ENCODE assay signal across 8 cellular contexts in the genomic region with DNA sequence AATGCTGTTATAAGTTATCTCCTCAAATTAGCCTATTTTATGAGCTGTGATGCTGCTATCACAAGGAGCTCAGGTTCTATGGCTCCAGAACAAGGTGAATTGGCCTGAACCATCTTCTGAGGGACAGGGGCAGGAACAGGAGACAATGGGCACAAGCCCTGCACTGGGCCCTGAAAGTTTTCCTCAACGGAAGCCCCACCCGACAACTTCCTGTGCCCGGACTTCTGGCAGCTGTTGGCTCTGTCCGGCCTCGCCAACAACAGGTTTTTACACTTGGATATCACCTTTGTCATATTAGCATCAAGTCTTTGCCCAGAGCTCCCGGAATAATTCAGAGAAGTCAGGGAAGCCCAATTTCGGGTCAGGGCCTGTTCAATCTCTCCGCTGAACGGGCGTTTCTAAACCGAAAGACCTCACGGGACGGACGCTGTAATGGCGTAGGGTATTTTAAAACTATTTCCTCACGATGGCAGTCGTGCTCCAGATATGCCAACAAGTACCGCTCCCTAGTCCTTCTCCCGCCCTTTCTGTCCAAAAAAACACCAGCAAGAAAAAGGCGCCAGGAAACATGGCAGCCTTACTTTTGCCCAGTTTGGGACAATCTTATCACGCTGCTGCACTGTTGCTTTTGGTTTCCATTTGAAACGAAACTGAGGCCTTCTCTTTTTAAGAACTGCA.
A peak's percentile ranks its signal among the peaks of the same experiment; 100 is the strongest.
DNase-seq lines count a peak whose midpoint lies in the region; ATAC-seq, FAIRE-seq and TF ChIP-seq lines count a peak whose summit lies in the region.

No MANE protein-coding gene starts in this region.

- FAIRE-seq in A204.1 (lab: Jason Lieb, UNC): peak; percentile 35

- peaks cover 5% of the 10 kb centered on the region for H3K4me1 Mint-ChIP-seq in neural progenitor cell

- DNase-seq in SK-N-DZ (ENCODE audit: low spot score): peak; percentile 50
- no peak for DNase-seq in tibial nerve (ENCODE audit: low spot score in 2 of 2)
- DNase-seq in neural progenitor cell (ENCODE audit: low spot score): no peak
- no peak for DNase-seq in GM19240 (ENCODE audit: insufficient read length, low spot score)
- DNase-seq in stimulated activated naive CD8-positive, alpha-beta T cell treated with anti-CD3 and anti-CD28 coated beads, Interleukin-15, Interleukin-2, amounts not matched to agents 100 U/mL and 50 U/mL, for 24 hours: no peak

- peaks cover 92% of the 10 kb centered on the region for H3K79me2 ChIP-seq in neural progenitor cell (ENCODE audit: low read depth)

- H3K9ac ChIP-seq in neural progenitor cell: no peak overlapping the region

- H3K27ac ChIP-seq in gastroesophageal sphincter (peak overlapping the region in 2 of 4 donors; percentile 82 to 84), tibial nerve (peak overlapping the region in 2 of 4 donors; percentile 73 to 82), neural progenitor cell (no peak overlapping the region)

- TF ChIP-seq CTCF in gastroesophageal sphincter (IDR thresholded peaks at IDR 0.05): peak in 1 of 4 experiments; percentile 59
- TF ChIP-seq CTCF in tibial nerve (IDR thresholded peaks at IDR 0.05): peak in 4 of 5 experiments; percentile 22 to 86 (median 60)
- no peak for TF ChIP-seq CTCF in neural progenitor cell (IDR thresholded peaks at IDR 0.05)

- H3K27ac Mint-ChIP-seq in neural progenitor cell: no peak overlapping the region

- WGBS in gastroesophageal sphincter (ENCODE audit: low coverage in 1 of 2), 2 donors: 29 to 79% methylated on average over 3 to 7 of the region's 22 CpGs
- 45 to 89% methylated on average over 22 of the region's 22 CpGs for WGBS in tibial nerve, 2 donors

- no peaks in the 10 kb centered on the region for H3F3A ChIP-seq in neural progenitor cell (ENCODE audit: low read depth)

- H3K4me1 ChIP-seq in gastroesophageal sphincter (peaks cover 0 to 3% (median 0%) of the 10 kb centered on the region in 3 donors), tibial nerve (no peaks in the 10 kb centered on the region), neural progenitor cell (peaks cover 8% of the 10 kb centered on the region)

- TF ChIP-seq POLR2A in gastroesophageal sphincter (IDR thresholded peaks at IDR 0.05): no peak
- TF ChIP-seq POLR2A in tibial nerve (IDR thresholded peaks at IDR 0.05): no peak

- H3K9me3 Mint-ChIP-seq in neural progenitor cell: peaks cover 49% of the 10 kb centered on the region

- H3K36me3 ChIP-seq in gastroesophageal sphincter (no peaks in the 10 kb centered on the region), tibial nerve (no peaks in the 10 kb centered on the region), neural progenitor cell (peaks cover 24% of the 10 kb centered on the region)

- no peaks in the 10 kb centered on the region for H3K9me3 ChIP-seq in gastroesophageal sphincter
- no peaks in the 10 kb centered on the region for H3K9me3 ChIP-seq in tibial nerve
- peaks cover 16% of the 10 kb centered on the region for H3K9me3 ChIP-seq in neural progenitor cell (ENCODE audit: low read depth)

- no peak overlapping the region for H3K4me3 Mint-ChIP-seq in neural progenitor cell

- no peak for TF ChIP-seq EP300 in gastroesophageal sphincter (IDR thresholded peaks at IDR 0.05)
- TF ChIP-seq EP300 in tibial nerve (IDR thresholded peaks at IDR 0.05): peak in 1 of 2 donors; percentile 26

- H3K27me3 ChIP-seq in gastroesophageal sphincter (no peaks in the 10 kb centered on the region), tibial nerve (no peaks in the 10 kb centered on the region), neural progenitor cell (no peaks in the 10 kb centered on the region)

- H2AFZ ChIP-seq in neural progenitor cell (replicated peaks): no peak overlapping the region

- H3K27me3 Mint-ChIP-seq in neural progenitor cell (ENCODE audit: insufficient read depth, low read depth): peaks cover 2% of the 10 kb centered on the region

- H4K20me1 ChIP-seq in neural progenitor cell (ENCODE audit: low read depth): peaks cover 24% of the 10 kb centered on the region

- H3K36me3 Mint-ChIP-seq in neural progenitor cell: peaks cover 73% of the 10 kb centered on the region

- ATAC-seq in GM19351 (IDR thresholded peaks at IDR 0.05; ENCODE audit: unreplicated experiment) (peak; percentile 75), gastroesophageal sphincter (peak; percentile 98)
- ATAC-seq in stimulated activated naive CD8-positive, alpha-beta T cell treated with anti-CD3 and anti-CD28 coated beads, Interleukin-15, Interleukin-2, amounts not matched to agents 100 U/mL and 50 U/mL, for 24 hours: no peak

- H3K4me3 ChIP-seq in gastroesophageal sphincter (no peak overlapping the region), tibial nerve (peak overlapping the region in 2 of 4 donors; percentile 16 to 30), neural progenitor cell (no peak overlapping the region)

- no peak overlapping the region for H3K4me2 ChIP-seq in neural progenitor cell
